In the genomic region with DNA sequence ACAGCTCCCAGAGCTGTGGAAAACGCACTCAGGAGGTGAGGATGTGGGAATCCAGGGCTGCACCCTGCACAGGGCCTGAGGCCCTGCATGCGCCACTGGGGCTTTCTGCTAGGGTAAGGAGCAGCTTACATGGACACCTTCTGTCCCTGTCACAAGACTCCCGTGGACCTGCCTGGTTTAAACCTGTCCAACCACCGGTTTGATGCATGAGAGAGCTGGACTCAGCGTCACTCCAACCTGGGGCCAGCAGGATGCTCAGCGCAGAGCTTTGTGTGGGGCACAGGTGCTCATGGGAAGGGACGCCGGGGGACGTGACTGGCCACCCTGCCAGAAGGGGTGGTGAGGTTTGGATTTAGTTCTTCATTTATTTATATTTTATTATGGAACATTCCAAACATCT, we compare ENCODE assay signal across 1 cellular context.
TF ChIP-seq lines count a peak whose summit lies in the region.

No MANE protein-coding gene starts in this region.

TF ChIP-seq in IMR-90, 13 proteins besides CTCF, POLR2A, EP300 and RAD21 (continued from another document):
- TF ChIP-seq, protein P1, sequence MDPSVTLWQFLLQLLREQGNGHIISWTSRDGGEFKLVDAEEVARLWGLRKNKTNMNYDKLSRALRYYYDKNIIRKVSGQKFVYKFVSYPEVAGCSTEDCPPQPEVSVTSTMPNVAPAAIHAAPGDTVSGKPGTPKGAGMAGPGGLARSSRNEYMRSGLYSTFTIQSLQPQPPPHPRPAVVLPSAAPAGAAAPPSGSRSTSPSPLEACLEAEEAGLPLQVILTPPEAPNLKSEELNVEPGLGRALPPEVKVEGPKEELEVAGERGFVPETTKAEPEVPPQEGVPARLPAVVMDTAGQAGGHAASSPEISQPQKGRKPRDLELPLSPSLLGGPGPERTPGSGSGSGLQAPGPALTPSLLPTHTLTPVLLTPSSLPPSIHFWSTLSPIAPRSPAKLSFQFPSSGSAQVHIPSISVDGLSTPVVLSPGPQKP (IDR thresholded peaks at IDR 0.05; ENCODE audit: borderline replicate concordance, low read depth, low read length): no peak
- TF ChIP-seq MXI1 (IDR thresholded peaks at IDR 0.05; ENCODE audit: borderline replicate concordance, low read depth, low read length) (no peak), USF2 (IDR thresholded peaks at IDR 0.05; ENCODE audit: low read depth, low read length) (no peak), SMC3 (IDR thresholded peaks at IDR 0.05; ENCODE audit: low read depth, low read length) (no peak), CEBPB (IDR thresholded peaks at IDR 0.05; ENCODE audit: low read depth, low read length) (no peak), RCOR1 (IDR thresholded peaks at IDR 0.05; ENCODE audit: insufficient replicate concordance, low read length) (no peak), NFE2L2 (IDR thresholded peaks at IDR 0.05; ENCODE audit: low read depth, low read length) (no peak), RFX5 (IDR thresholded peaks at IDR 0.05; ENCODE audit: low read depth, low read length) (no peak), CHD1 (IDR thresholded peaks at IDR 0.05; ENCODE audit: low read depth, low read length) (no peak), FOS (IDR thresholded peaks at IDR 0.05; ENCODE audit: low read depth, low read length) (no peak)
